18 cellular contexts compared by ENCODE assay signal in the genomic region with DNA sequence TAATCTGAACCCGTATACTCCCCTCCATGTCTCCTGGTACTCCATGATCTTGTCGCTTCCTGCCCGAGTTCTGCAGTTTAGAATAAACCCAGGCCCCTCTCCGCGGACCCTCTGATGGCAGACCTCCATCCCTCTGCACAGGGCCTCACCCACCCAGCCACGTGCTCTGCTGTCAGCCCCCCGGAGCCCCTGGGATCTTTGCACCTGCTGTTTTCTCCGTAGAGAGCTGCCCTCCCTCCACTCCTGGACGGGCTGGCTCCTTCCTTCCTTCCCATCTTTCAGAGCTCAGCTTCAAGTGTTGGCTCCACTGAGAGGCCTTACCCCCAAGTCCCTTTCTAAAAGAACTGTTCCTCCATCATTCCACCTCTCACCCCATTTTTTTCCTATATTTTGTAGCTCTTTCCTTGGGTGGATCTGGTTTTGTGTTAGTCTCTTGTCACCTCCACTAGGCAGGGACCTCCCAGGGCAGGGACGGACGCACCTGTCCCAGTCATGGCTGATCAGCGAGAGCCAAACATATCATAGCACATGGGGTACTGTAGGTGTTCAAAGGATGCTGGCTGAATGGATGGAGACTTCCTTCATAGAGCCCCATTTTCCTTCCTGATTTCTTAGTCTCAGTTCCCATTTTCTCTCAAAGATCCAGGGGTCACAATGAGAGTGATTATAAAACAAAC.
"Had no signal": no experiment of that assay in that cellular context is flagged by ENCODE, and none has a peak within 500 bp of the region (broad histone marks: within the 10 kb centered on the region; RNA-seq: fewer than 3 reads in every experiment).

No MANE protein-coding gene starts in this region.

- H3K4me3 Mint-ChIP-seq: activated CD8-positive, alpha-beta T cell treated with anti-CD3 and anti-CD28 coated beads for 36 hours; activated naive CD8-positive, alpha-beta T cell treated with anti-CD3 and anti-CD28 coated beads for 36 hours; activated T-cell treated with anti-CD3 and anti-CD28 coated beads, Interleukin-2, amount 50 U/mL, for 72 hours; stimulated activated memory B cell treated with anti-CD40 and anti-IgM and Interleukin-4, amounts not matched to agents 10 μg/mL and 1 μg/mL and 100 μg/mL, for 72 hours had no signal

- H3K9me3 Mint-ChIP-seq: activated CD8-positive, alpha-beta T cell treated with anti-CD3 and anti-CD28 coated beads for 36 hours; activated naive CD8-positive, alpha-beta T cell treated with anti-CD3 and anti-CD28 coated beads for 36 hours; activated T-cell treated with anti-CD3 and anti-CD28 coated beads, Interleukin-2, amount 50 U/mL, for 72 hours; stimulated activated memory B cell treated with anti-CD40 and anti-IgM and Interleukin-4, amounts not matched to agents 10 μg/mL and 1 μg/mL and 100 μg/mL, for 72 hours had no signal

- H3K9me3 ChIP-seq: body of pancreas, ovary, uterus had no signal

- H3K4me1 Mint-ChIP-seq: activated naive CD8-positive, alpha-beta T cell treated with anti-CD3 and anti-CD28 coated beads for 36 hours had no signal

- H3K36me3 ChIP-seq: ovary, uterus, WERI-Rb-1 had no signal

- H3K27me3 Mint-ChIP-seq: activated CD8-positive, alpha-beta T cell treated with anti-CD3 and anti-CD28 coated beads for 36 hours; activated naive CD8-positive, alpha-beta T cell treated with anti-CD3 and anti-CD28 coated beads for 36 hours; stimulated activated memory B cell treated with anti-CD40 and anti-IgM and Interleukin-4, amounts not matched to agents 10 μg/mL and 1 μg/mL and 100 μg/mL, for 72 hours had no signal

- H3K4me3 ChIP-seq: body of pancreas, coronary artery, ovary, uterus had no signal

- DNase-seq: activated CD4-positive, alpha-beta T cell treated with anti-CD3 and anti-CD28 coated beads for 4 hours; activated CD8-positive, alpha-beta memory T cell treated with anti-CD3 and anti-CD28 coated beads, Interleukin-2, amount 50 U/mL, for 4 hours; activated CD8-positive, alpha-beta T cell treated with anti-CD3 and anti-CD28 coated beads for 36 hours; activated gamma-delta T cell treated with Interleukin-2 at 50 U/mL for 16 hours; activated naive CD8-positive, alpha-beta T cell treated with anti-CD3 and anti-CD28 coated beads for 36 hours; activated T-cell treated with anti-CD3 and anti-CD28 coated beads, Interleukin-2, amount 50 U/mL, for 72 hours; amygdala; body of pancreas; caudate nucleus; foreskin fibroblast; kidney glomerular epithelial cell; stimulated activated CD4-positive, alpha-beta T cell treated with anti-CD3 and anti-CD28 coated beads, Interleukin-12 subunit alpha, Interleukin-12 subunit beta, amount 100 ng/mL, for 4 hours; SW 1271; uterus; WERI-Rb-1 had no signal

- H3K27ac Mint-ChIP-seq: activated CD8-positive, alpha-beta T cell treated with anti-CD3 and anti-CD28 coated beads for 36 hours; activated naive CD8-positive, alpha-beta T cell treated with anti-CD3 and anti-CD28 coated beads for 36 hours; activated T-cell treated with anti-CD3 and anti-CD28 coated beads, Interleukin-2, amount 50 U/mL, for 72 hours; stimulated activated memory B cell treated with anti-CD40 and anti-IgM and Interleukin-4, amounts not matched to agents 10 μg/mL and 1 μg/mL and 100 μg/mL, for 72 hours had no signal

- H3K27me3 ChIP-seq: body of pancreas, ovary, uterus had no signal

- H3K4me1 ChIP-seq: body of pancreas had no signal

- H3K27ac ChIP-seq: body of pancreas, coronary artery, ovary, uterus, WERI-Rb-1 had no signal
